Comparison of ENCODE assay signal across 1 cellular context in genomic region chr2:222796413-222797103, GRCh38.
TF ChIP-seq lines count a peak whose summit lies in the region.

No MANE protein-coding gene starts in this region.

TF ChIP-seq in HepG2, 621 proteins besides CTCF, POLR2A, EP300 and RAD21 (continued from another document and continues in another):
- TF ChIP-seq HIC2 (CRISPR knock-in tag; IDR thresholded peaks at IDR 0.05; ENCODE audit: low read depth) (peak; percentile 38; the same call in 1 of the 2 replicates), SMARCC2 (IDR thresholded peaks at IDR 0.05) (peak; percentile 78; the same call in 1 of the 2 replicates), GRHL1 (CRISPR knock-in tag; conservative IDR thresholded peaks at IDR 0.05) (no peak), MXD1 (CRISPR knock-in tag; IDR thresholded peaks at IDR 0.05) (no peak), NFIC (IDR thresholded peaks at IDR 0.05; ENCODE audit: low read length) (peak; percentile 98), FOXA1 (IDR thresholded peaks at IDR 0.05) (peak; percentile 99), FOXA1 (CRISPR knock-in tag; IDR thresholded peaks at IDR 0.05) (peak; percentile 99), ZNF329 (CRISPR knock-in tag; IDR thresholded peaks at IDR 0.05; ENCODE audit: low read depth) (no peak), TAF1 (CRISPR knock-in tag; IDR thresholded peaks at IDR 0.05) (peak; percentile 54; the same call in 1 of the 2 replicates), ZNF451 (CRISPR knock-in tag; IDR thresholded peaks at IDR 0.05) (no peak; the same call in 1 of the 2 replicates), FOXC1 (CRISPR knock-in tag; IDR thresholded peaks at IDR 0.05; ENCODE audit: borderline replicate concordance) (peak; percentile 78; the same call in 1 of the 2 replicates), ZNF552 (CRISPR knock-in tag; IDR thresholded peaks at IDR 0.05; ENCODE audit: borderline replicate concordance) (no peak), NPAS2 (CRISPR knock-in tag; IDR thresholded peaks at IDR 0.05; ENCODE audit: borderline replicate concordance) (no peak), GMEB1 (CRISPR knock-in tag; IDR thresholded peaks at IDR 0.05; ENCODE audit: borderline replicate concordance) (0 out of 2 replicates have a peak, but pooled peaks have one; percentile 64), TOE1 (CRISPR knock-in tag; IDR thresholded peaks at IDR 0.05) (no peak; the same call in 1 of the 2 replicates), TAF15 (IDR thresholded peaks at IDR 0.05; ENCODE audit: low read depth, low read length, poor library complexity, severe bottlenecking) (no peak), ZSCAN21 (CRISPR knock-in tag; IDR thresholded peaks at IDR 0.05; ENCODE audit: borderline replicate concordance) (peak; percentile 92), ARHGAP35 (CRISPR knock-in tag; IDR thresholded peaks at IDR 0.05; ENCODE audit: borderline replicate concordance) (peak; percentile 64; the same call in 1 of the 2 replicates), MTF2 (CRISPR knock-in tag; IDR thresholded peaks at IDR 0.05; ENCODE audit: borderline replicate concordance) (no peak), THYN1 (CRISPR knock-in tag; IDR thresholded peaks at IDR 0.05; ENCODE audit: borderline replicate concordance, low read depth) (no peak), ELF3 (CRISPR knock-in tag; IDR thresholded peaks at IDR 0.05) (peak; percentile 98), ZNF513 (CRISPR knock-in tag; conservative IDR thresholded peaks at IDR 0.05) (no peak)
- TF ChIP-seq, protein P1, sequence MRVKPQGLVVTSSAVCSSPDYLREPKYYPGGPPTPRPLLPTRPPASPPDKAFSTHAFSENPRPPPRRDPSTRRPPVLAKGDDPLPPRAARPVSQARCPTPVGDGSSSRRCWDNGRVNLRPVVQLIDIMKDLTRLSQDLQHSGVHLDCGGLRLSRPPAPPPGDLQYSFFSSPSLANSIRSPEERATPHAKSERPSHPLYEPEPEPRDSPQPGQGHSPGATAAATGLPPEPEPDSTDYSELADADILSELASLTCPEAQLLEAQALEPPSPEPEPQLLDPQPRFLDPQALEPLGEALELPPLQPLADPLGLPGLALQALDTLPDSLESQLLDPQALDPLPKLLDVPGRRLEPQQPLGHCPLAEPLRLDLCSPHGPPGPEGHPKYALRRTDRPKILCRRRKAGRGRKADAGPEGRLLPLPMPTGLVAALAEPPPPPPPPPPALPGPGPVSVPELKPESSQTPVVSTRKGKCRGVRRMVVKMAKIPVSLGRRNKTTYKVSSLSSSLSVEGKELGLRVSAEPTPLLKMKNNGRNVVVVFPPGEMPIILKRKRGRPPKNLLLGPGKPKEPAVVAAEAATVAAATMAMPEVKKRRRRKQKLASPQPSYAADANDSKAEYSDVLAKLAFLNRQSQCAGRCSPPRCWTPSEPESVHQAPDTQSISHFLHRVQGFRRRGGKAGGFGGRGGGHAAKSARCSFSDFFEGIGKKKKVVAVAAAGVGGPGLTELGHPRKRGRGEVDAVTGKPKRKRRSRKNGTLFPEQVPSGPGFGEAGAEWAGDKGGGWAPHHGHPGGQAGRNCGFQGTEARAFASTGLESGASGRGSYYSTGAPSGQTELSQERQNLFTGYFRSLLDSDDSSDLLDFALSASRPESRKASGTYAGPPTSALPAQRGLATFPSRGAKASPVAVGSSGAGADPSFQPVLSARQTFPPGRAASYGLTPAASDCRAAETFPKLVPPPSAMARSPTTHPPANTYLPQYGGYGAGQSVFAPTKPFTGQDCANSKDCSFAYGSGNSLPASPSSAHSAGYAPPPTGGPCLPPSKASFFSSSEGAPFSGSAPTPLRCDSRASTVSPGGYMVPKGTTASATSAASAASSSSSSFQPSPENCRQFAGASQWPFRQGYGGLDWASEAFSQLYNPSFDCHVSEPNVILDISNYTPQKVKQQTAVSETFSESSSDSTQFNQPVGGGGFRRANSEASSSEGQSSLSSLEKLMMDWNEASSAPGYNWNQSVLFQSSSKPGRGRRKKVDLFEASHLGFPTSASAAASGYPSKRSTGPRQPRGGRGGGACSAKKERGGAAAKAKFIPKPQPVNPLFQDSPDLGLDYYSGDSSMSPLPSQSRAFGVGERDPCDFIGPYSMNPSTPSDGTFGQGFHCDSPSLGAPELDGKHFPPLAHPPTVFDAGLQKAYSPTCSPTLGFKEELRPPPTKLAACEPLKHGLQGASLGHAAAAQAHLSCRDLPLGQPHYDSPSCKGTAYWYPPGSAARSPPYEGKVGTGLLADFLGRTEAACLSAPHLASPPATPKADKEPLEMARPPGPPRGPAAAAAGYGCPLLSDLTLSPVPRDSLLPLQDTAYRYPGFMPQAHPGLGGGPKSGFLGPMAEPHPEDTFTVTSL (CRISPR knock-in tag; IDR thresholded peaks at IDR 0.05; ENCODE audit: borderline replicate concordance), result peak; percentile 96; the same call in 1 of the 2 replicates
- TF ChIP-seq, protein P2, sequence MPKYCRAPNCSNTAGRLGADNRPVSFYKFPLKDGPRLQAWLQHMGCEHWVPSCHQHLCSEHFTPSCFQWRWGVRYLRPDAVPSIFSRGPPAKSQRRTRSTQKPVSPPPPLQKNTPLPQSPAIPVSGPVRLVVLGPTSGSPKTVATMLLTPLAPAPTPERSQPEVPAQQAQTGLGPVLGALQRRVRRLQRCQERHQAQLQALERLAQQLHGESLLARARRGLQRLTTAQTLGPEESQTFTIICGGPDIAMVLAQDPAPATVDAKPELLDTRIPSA (CRISPR knock-in tag; IDR thresholded peaks at IDR 0.05; ENCODE audit: borderline replicate concordance), result no peak
- TF ChIP-seq, protein P3, sequence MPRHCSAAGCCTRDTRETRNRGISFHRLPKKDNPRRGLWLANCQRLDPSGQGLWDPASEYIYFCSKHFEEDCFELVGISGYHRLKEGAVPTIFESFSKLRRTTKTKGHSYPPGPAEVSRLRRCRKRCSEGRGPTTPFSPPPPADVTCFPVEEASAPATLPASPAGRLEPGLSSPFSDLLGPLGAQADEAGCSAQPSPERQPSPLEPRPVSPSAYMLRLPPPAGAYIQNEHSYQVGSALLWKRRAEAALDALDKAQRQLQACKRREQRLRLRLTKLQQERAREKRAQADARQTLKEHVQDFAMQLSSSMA (CRISPR knock-in tag; IDR thresholded peaks at IDR 0.05), result no peak
- TF ChIP-seq, protein P4, sequence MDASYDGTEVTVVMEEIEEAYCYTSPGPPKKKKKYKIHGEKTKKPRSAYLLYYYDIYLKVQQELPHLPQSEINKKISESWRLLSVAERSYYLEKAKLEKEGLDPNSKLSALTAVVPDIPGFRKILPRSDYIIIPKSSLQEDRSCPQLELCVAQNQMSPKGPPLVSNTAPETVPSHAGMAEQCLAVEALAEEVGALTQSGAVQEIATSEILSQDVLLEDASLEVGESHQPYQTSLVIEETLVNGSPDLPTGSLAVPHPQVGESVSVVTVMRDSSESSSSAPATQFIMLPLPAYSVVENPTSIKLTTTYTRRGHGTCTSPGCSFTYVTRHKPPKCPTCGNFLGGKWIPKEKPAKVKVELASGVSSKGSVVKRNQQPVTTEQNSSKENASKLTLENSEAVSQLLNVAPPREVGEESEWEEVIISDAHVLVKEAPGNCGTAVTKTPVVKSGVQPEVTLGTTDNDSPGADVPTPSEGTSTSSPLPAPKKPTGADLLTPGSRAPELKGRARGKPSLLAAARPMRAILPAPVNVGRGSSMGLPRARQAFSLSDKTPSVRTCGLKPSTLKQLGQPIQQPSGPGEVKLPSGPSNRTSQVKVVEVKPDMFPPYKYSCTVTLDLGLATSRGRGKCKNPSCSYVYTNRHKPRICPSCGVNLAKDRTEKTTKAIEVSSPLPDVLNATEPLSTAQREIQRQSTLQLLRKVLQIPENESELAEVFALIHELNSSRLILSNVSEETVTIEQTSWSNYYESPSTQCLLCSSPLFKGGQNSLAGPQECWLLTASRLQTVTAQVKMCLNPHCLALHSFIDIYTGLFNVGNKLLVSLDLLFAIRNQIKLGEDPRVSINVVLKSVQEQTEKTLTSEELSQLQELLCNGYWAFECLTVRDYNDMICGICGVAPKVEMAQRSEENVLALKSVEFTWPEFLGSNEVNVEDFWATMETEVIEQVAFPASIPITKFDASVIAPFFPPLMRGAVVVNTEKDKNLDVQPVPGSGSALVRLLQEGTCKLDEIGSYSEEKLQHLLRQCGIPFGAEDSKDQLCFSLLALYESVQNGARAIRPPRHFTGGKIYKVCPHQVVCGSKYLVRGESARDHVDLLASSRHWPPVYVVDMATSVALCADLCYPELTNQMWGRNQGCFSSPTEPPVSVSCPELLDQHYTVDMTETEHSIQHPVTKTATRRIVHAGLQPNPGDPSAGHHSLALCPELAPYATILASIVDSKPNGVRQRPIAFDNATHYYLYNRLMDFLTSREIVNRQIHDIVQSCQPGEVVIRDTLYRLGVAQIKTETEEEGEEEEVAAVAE (CRISPR knock-in tag; IDR thresholded peaks at IDR 0.05; ENCODE audit: borderline replicate concordance), result peak; percentile 81; the same call in 1 of the 2 replicates
- TF ChIP-seq, protein P5, sequence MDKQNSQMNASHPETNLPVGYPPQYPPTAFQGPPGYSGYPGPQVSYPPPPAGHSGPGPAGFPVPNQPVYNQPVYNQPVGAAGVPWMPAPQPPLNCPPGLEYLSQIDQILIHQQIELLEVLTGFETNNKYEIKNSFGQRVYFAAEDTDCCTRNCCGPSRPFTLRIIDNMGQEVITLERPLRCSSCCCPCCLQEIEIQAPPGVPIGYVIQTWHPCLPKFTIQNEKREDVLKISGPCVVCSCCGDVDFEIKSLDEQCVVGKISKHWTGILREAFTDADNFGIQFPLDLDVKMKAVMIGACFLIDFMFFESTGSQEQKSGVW (CRISPR knock-in tag; IDR thresholded peaks at IDR 0.05; ENCODE audit: borderline replicate concordance), result no peak
- TF ChIP-seq, protein P6, sequence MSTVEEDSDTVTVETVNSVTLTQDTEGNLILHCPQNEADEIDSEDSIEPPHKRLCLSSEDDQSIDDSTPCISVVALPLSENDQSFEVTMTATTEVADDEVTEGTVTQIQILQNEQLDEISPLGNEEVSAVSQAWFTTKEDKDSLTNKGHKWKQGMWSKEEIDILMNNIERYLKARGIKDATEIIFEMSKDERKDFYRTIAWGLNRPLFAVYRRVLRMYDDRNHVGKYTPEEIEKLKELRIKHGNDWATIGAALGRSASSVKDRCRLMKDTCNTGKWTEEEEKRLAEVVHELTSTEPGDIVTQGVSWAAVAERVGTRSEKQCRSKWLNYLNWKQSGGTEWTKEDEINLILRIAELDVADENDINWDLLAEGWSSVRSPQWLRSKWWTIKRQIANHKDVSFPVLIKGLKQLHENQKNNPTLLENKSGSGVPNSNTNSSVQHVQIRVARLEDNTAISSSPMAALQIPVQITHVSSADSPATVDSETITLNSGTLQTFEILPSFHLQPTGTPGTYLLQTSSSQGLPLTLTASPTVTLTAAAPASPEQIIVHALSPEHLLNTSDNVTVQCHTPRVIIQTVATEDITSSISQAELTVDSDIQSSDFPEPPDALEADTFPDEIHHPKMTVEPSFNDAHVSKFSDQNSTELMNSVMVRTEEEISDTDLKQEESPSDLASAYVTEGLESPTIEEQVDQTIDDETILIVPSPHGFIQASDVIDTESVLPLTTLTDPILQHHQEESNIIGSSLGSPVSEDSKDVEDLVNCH (CRISPR knock-in tag; IDR thresholded peaks at IDR 0.05), result 0 out of 2 replicates have a peak, but pooled peaks have one; percentile 64
